Comparison of ENCODE assay signal across 1 cellular context in the genomic region with DNA sequence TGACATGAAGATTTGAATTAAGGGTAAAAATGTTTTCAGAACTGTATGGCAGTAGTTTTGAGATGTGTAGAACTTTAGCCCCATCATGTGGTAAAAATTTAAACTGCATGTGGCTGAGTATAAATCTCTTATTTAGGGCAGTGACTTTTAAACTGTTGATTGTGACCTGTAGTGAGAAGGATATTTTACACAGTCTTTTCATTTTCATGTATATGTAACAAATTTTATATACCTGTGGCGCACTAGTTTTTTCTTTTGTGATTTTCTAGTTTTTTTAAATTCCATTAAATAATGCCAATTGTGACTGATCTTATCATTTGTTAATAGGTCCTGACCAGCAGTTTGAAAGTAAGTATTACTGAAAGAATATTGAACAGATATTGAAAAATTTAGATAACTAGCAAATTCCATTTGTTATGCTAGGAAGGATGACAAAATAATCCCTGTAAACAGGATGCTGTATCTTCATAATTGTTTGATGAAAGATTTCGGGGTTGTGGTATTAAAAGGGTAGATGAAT.
TF ChIP-seq lines count a peak whose summit lies in the region.

No MANE protein-coding gene starts in this region.

TF ChIP-seq in HCT116, 20 proteins besides CTCF, POLR2A, EP300 and RAD21 (continued from another document):
- TF ChIP-seq, protein P1, sequence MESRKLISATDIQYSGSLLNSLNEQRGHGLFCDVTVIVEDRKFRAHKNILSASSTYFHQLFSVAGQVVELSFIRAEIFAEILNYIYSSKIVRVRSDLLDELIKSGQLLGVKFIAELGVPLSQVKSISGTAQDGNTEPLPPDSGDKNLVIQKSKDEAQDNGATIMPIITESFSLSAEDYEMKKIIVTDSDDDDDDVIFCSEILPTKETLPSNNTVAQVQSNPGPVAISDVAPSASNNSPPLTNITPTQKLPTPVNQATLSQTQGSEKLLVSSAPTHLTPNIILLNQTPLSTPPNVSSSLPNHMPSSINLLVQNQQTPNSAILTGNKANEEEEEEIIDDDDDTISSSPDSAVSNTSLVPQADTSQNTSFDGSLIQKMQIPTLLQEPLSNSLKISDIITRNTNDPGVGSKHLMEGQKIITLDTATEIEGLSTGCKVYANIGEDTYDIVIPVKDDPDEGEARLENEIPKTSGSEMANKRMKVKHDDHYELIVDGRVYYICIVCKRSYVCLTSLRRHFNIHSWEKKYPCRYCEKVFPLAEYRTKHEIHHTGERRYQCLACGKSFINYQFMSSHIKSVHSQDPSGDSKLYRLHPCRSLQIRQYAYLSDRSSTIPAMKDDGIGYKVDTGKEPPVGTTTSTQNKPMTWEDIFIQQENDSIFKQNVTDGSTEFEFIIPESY (IDR thresholded peaks at IDR 0.05; ENCODE audit: extremely low read depth, insufficient replicate concordance, low read length): no peak
- no peak for TF ChIP-seq EZH2 (IDR thresholded peaks at IDR 0.05)
